In genomic region chr2:222430071-222430470, GRCh38 we compare ENCODE assay signal across 36 cellular contexts. TPM values are rescaled to one million over a fixed set of nuclear protein-coding genes. Genes with fewer than 3 reads are reported as not detected.
DNase-seq lines count a peak whose midpoint lies in the region; ATAC-seq, FAIRE-seq and TF ChIP-seq lines count a peak whose summit lies in the region.
"Had no signal": no experiment of that assay in that cellular context is flagged by ENCODE, and none has a peak within 500 bp of the region (broad histone marks: within the 10 kb centered on the region; RNA-seq: fewer than 3 reads in every experiment).

No MANE protein-coding gene starts in this region.

- DNase-seq in HepG2 (ENCODE audit: low spot score): no peak
- no peak for DNase-seq in right lobe of liver
- no peak for DNase-seq in activated T-helper 1 cell treated with anti-CD3 and anti-CD28 coated beads, Interleukin-12 subunit alpha, Interleukin-12 subunit beta, Interleukin-2, Interleukin-4 antibody, amounts not matched to agents 30 ng/mL and 10 ng/mL and 1 ng/mL, durations not matched to agents 14 hours and 24 hours and 36 hours (ENCODE audit: low spot score)
- DNase-seq: 8988T; ACHN; AML-193; BE2C; C1 segment of cervical spinal cord; Caco-2; Calu3; CD4-positive, alpha-beta memory T cell; CD4-positive, alpha-beta T cell; CD4-positive, CD25-positive, alpha-beta regulatory T cell; CD8-positive, alpha-beta memory T cell; CD8-positive, alpha-beta T cell; COR-L47; DMS 273 treated with DMSO at 0.1 percent for 48 hours; DMS153; DMS53; DMS79; DMS79 treated with DMSO at 0.1 percent for 48 hours; DND-41; EL had no signal

- TF ChIP-seq POLR2A in HepG2 (IDR thresholded peaks at IDR 0.05; ENCODE audit: insufficient read depth in 1 of 2, low read depth in 2 of 2, low read length in 2 of 2) (no peak), right lobe of liver (IDR thresholded peaks at IDR 0.05) (no peak)

- no peak overlapping the region for H2AFZ ChIP-seq in HepG2 (ENCODE audit: low read length)

- CTCF ChIA-PET in HepG2 (lab: Yijun Ruan, JAX; ENCODE audit: low intra/inter-chr PET ratio, low total read pairs): no interaction called here

- TF ChIP-seq EP300 in HepG2 (IDR thresholded peaks at IDR 0.05; ENCODE audit: low read depth in 2 of 2, low read length in 2 of 2) (no peak), HepG2 (CRISPR knock-in tag; IDR thresholded peaks at IDR 0.05; ENCODE audit: borderline replicate concordance) (no peak)

- no peaks in the 10 kb centered on the region for H3K9me3 ChIP-seq in HepG2 (ENCODE audit: low read length)
- no peaks in the 10 kb centered on the region for H3K9me3 ChIP-seq in right lobe of liver
- H3K9me3 ChIP-seq: A549, BE2C, Caco-2 had no signal

- peaks cover 5% of the 10 kb centered on the region for H3K27me3 Mint-ChIP-seq in activated T-helper 1 cell treated with anti-CD3 and anti-CD28 coated beads, Interleukin-12 subunit alpha, Interleukin-12 subunit beta, Interleukin-2, Interleukin-4 antibody, amounts not matched to agents 30 ng/mL and 10 ng/mL and 1 ng/mL, durations not matched to agents 14 hours and 24 hours and 36 hours (ENCODE audit: insufficient read depth)
- H3K27me3 Mint-ChIP-seq: CD4-positive, alpha-beta memory T cell had no signal

- POLR2A ChIA-PET in HepG2 (lab: Yijun Ruan, JAX): no interaction called here

- intact Hi-C loops in HepG2 (cut with micrococcal nuclease; ENCODE audit: unreplicated experiment): loop anchor here (10.0 kb wide), 1 partner anchor 115 kb away; no protein-coding TSS in a partner anchor
- intact Hi-C loops in right lobe of liver (cut with DNase I): no loop called here
- intact Hi-C loops in activated T-helper 1 cell treated with anti-CD3 and anti-CD28 coated beads, Interleukin-12 subunit alpha, Interleukin-12 subunit beta, Interleukin-2, Interleukin-4 antibody, amounts not matched to agents 30 ng/mL and 10 ng/mL and 1 ng/mL, durations not matched to agents 14 hours and 24 hours and 36 hours (cut with micrococcal nuclease): no loop called here

- no peak for TF ChIP-seq RAD21 in HepG2 (CRISPR knock-in tag; IDR thresholded peaks at IDR 0.05)

- H3K27me3 ChIP-seq in HepG2 (ENCODE audit: control insufficient read depth in 1 of 2, insufficient read depth in 2 of 2, low read length in 2 of 2): peaks cover 0 to 4% of the 10 kb centered on the region in 2 experiments; a peak in 4 of 5 replicates
- H3K27me3 ChIP-seq in right lobe of liver: peaks cover 0 to 5% of the 10 kb centered on the region in 2 donors
- H3K27me3 ChIP-seq: BE2C; BLaER1; BLaER1 treated with 17β-estradiol and CSF1 and Interleukin-3, amounts not matched to agents 10 nM and 100 nM had no signal

- H3K36me3 ChIP-seq in HepG2 (replicated peaks in 1 of 2; ENCODE audit: control insufficient read depth in 1 of 2, insufficient read depth in 2 of 2, low read length in 2 of 2): no peaks in the 10 kb centered on the region
- no peaks in the 10 kb centered on the region for H3K36me3 ChIP-seq in right lobe of liver
- H3K36me3 ChIP-seq: BE2C; BLaER1; BLaER1 treated with 17β-estradiol and CSF1 and Interleukin-3, amounts not matched to agents 10 nM and 100 nM had no signal

- no peak overlapping the region for H3K9ac ChIP-seq in HepG2 (ENCODE audit: insufficient read depth, low read depth, low read length)
- H3K9ac ChIP-seq: BLaER1; BLaER1 treated with 17β-estradiol and CSF1 and Interleukin-3, amounts not matched to agents 10 nM and 100 nM had no signal

- H3K27ac Mint-ChIP-seq in activated T-helper 1 cell treated with anti-CD3 and anti-CD28 coated beads, Interleukin-12 subunit alpha, Interleukin-12 subunit beta, Interleukin-2, Interleukin-4 antibody, amounts not matched to agents 30 ng/mL and 10 ng/mL and 1 ng/mL, durations not matched to agents 14 hours and 24 hours and 36 hours: no peak overlapping the region
- H3K27ac Mint-ChIP-seq: B cell; CD14-positive monocyte; CD4-positive, alpha-beta T cell; CD4-positive, CD25-positive, alpha-beta regulatory T cell; CD8-positive, alpha-beta memory T cell; CD8-positive, alpha-beta T cell had no signal

- H3K4me1 Mint-ChIP-seq in activated T-helper 1 cell treated with anti-CD3 and anti-CD28 coated beads, Interleukin-12 subunit alpha, Interleukin-12 subunit beta, Interleukin-2, Interleukin-4 antibody, amounts not matched to agents 30 ng/mL and 10 ng/mL and 1 ng/mL, durations not matched to agents 14 hours and 24 hours and 36 hours (ENCODE audit: low read depth): peaks cover 44% of the 10 kb centered on the region

- H3K36me3 Mint-ChIP-seq in activated T-helper 1 cell treated with anti-CD3 and anti-CD28 coated beads, Interleukin-12 subunit alpha, Interleukin-12 subunit beta, Interleukin-2, Interleukin-4 antibody, amounts not matched to agents 30 ng/mL and 10 ng/mL and 1 ng/mL, durations not matched to agents 14 hours and 24 hours and 36 hours (ENCODE audit: low read depth): peaks cover 30% of the 10 kb centered on the region
- H3K36me3 Mint-ChIP-seq: CD4-positive, CD25-positive, alpha-beta regulatory T cell; CD8-positive, alpha-beta T cell had no signal

- no peak overlapping the region for H3K27ac ChIP-seq in HepG2 (ENCODE audit: extremely low read length, insufficient read depth, low read length)
- H3K27ac ChIP-seq in right lobe of liver: no peak overlapping the region
- H3K27ac ChIP-seq: 22Rv1; A549; BLaER1; BLaER1 treated with 17β-estradiol and CSF1 and Interleukin-3, amounts not matched to agents 10 nM and 100 nM; C4-2B had no signal

- no peak overlapping the region for H3K4me2 ChIP-seq in HepG2 (ENCODE audit: low read depth, low read length)
- H3K4me2 ChIP-seq: A549; BLaER1; BLaER1 treated with 17β-estradiol and CSF1 and Interleukin-3, amounts not matched to agents 10 nM and 100 nM had no signal

- no TSS peak for BruUV-seq in HepG2 (replicated peaks; lab: Mats Ljungman, UMichigan)

- ATAC-seq in HepG2 (no peak), right lobe of liver (no peak), GM21367 (IDR thresholded peaks at IDR 0.05; ENCODE audit: unreplicated experiment) (no peak)
- ATAC-seq: A549; CD8-positive, alpha-beta T cell had no signal

- in situ Hi-C loops in HepG2 (cut with HindIII; ENCODE audit: extremely low pct_ligation_motif_present, low pct_unique_long_range_greater_than_20kb): no loop called here

- WGBS in HepG2 (ENCODE audit: low lambda C conversion rate): 11% methylated on average over 3 of the region's 3 CpGs
- 50% methylated on average over 3 of the region's 3 CpGs for WGBS in right lobe of liver (ENCODE audit: insufficient coverage, low coverage, low lambda C conversion rate, missing lambda C conversion rate)

- peak overlapping the region; percentile 20 for H3K4me3 Mint-ChIP-seq in activated T-helper 1 cell treated with anti-CD3 and anti-CD28 coated beads, Interleukin-12 subunit alpha, Interleukin-12 subunit beta, Interleukin-2, Interleukin-4 antibody, amounts not matched to agents 30 ng/mL and 10 ng/mL and 1 ng/mL, durations not matched to agents 14 hours and 24 hours and 36 hours
- H3K4me3 Mint-ChIP-seq: B cell; CD4-positive, alpha-beta memory T cell; CD4-positive, alpha-beta T cell; CD8-positive, alpha-beta memory T cell; CD8-positive, alpha-beta T cell had no signal

- H3K9me3 Mint-ChIP-seq in activated T-helper 1 cell treated with anti-CD3 and anti-CD28 coated beads, Interleukin-12 subunit alpha, Interleukin-12 subunit beta, Interleukin-2, Interleukin-4 antibody, amounts not matched to agents 30 ng/mL and 10 ng/mL and 1 ng/mL, durations not matched to agents 14 hours and 24 hours and 36 hours: peaks cover 24% of the 10 kb centered on the region
- H3K9me3 Mint-ChIP-seq: CD4-positive, alpha-beta memory T cell; CD4-positive, alpha-beta T cell; CD8-positive, alpha-beta T cell had no signal

- FAIRE-seq in HepG2 (lab: Jason Lieb, UNC): no peak
- FAIRE-seq: A204.1, A549, D721Med had no signal

- H3K4me3 ChIP-seq in HepG2 (replicated peaks in 1 of 3; ENCODE audit: insufficient read depth in 1 of 3, low read depth in 2 of 3, low read length in 3 of 3): no peak overlapping the region
- H3K4me3 ChIP-seq in right lobe of liver: no peak overlapping the region
- H3K4me3 ChIP-seq: A549; BLaER1; BLaER1 treated with 17β-estradiol and CSF1 and Interleukin-3, amounts not matched to agents 10 nM and 100 nM had no signal

- no peaks in the 10 kb centered on the region for H3K79me2 ChIP-seq in HepG2 (ENCODE audit: insufficient read depth, low read length)

- TF ChIP-seq CTCF in HepG2 (CRISPR knock-in tag; IDR thresholded peaks at IDR 0.05) (no peak), right lobe of liver (IDR thresholded peaks at IDR 0.05) (no peak)

- H3K4me1 ChIP-seq in HepG2 (ENCODE audit: insufficient read depth, low read length): no peaks in the 10 kb centered on the region
- H3K4me1 ChIP-seq in right lobe of liver: no peaks in the 10 kb centered on the region
- H3K4me1 ChIP-seq: BLaER1, Caco-2 had no signal

- H4K20me1 ChIP-seq in HepG2 (ENCODE audit: insufficient read depth, low read length): no peaks in the 10 kb centered on the region
- H4K20me1 ChIP-seq: BLaER1; BLaER1 treated with 17β-estradiol and CSF1 and Interleukin-3, amounts not matched to agents 10 nM and 100 nM had no signal

RNA-seq across cellular contexts. Expression of gene SGPP2, which starts 5.7 kb away (rescaled TPM):
- total RNA-seq in HepG2 (2016; rRNA removed; fragmentation: Illumina TruSeq; extraction: Trizol): not detected in 2 replicates
- total RNA-seq in HepG2 (2016; cell fraction: cytosol; rRNA removed; fragmentation: Illumina TruSeq; extraction: Trizol; ENCODE audit: low read depth): not detected in 2 replicates
- not detected in 2 replicates for total RNA-seq in HepG2 (2016; cell fraction: insoluble cytoplasmic fraction; rRNA removed; fragmentation: Illumina TruSeq; extraction: Trizol)
- not detected in 2 replicates for total RNA-seq in HepG2 (2016; cell fraction: membrane; rRNA removed; fragmentation: Illumina TruSeq; extraction: Trizol)
- not detected in 2 replicates for total RNA-seq in HepG2 (2016; cell fraction: nucleus; rRNA removed; fragmentation: Illumina TruSeq; extraction: Trizol)
- polyA plus RNA-seq in HepG2 (2011; rRNA removed): not detected in 2 replicates
- polyA plus RNA-seq in HepG2 (2011; cell fraction: cytosol; rRNA removed): 0.01 TPM in 1 of 2 replicates, not detected in the other
- not detected in 2 replicates for polyA plus RNA-seq in HepG2 (2011; cell fraction: nucleus; rRNA removed)
- 0.08 and 0.21 TPM in 2 replicates for polyA plus RNA-seq in HepG2 (2012)
- polyA plus RNA-seq in HepG2 (2016; cell fraction: cytosol; fragmentation: Illumina TruSeq; extraction: Trizol; ENCODE audit: low read depth): not detected in 2 replicates
- not detected in 2 replicates for polyA plus RNA-seq in HepG2 (2016; cell fraction: insoluble cytoplasmic fraction; fragmentation: Illumina TruSeq; extraction: Trizol; ENCODE audit: low read depth)
- not detected in 2 replicates for polyA plus RNA-seq in HepG2 (2016; cell fraction: membrane; fragmentation: Illumina TruSeq; extraction: Trizol; ENCODE audit: low read depth)
- polyA plus RNA-seq in HepG2 (2016; cell fraction: nucleus; fragmentation: Illumina TruSeq; extraction: Trizol; ENCODE audit: insufficient read depth, low read depth): not detected in 2 replicates
- polyA minus RNA-seq in HepG2 (2011; rRNA and poly(A)+ RNA removed; ENCODE audit: low replicate concordance): 0.14 TPM in 1 of 2 replicates, not detected in the other
- not detected in 2 replicates for polyA minus RNA-seq in HepG2 (2011; cell fraction: cytosol; rRNA and poly(A)+ RNA removed)
- not detected in 2 replicates for polyA minus RNA-seq in HepG2 (2011; cell fraction: nucleus; rRNA and poly(A)+ RNA removed)
- total RNA-seq in right lobe of liver: under 1 TPM; 0.14 to 0.25 (median 0.18) TPM
- 29.5 and 31.2 TPM in 2 replicates for total RNA-seq in activated T-helper 1 cell treated with anti-CD3 and anti-CD28 coated beads, Interleukin-12 subunit alpha, Interleukin-12 subunit beta, Interleukin-2, Interleukin-4 antibody, amounts not matched to agents 30 ng/mL and 10 ng/mL and 1 ng/mL, durations not matched to agents 14 hours and 24 hours and 36 hours
- total RNA-seq: A172, Caco-2 had no signal
- polyA plus RNA-seq: AG04450, BJ, CD14-positive monocyte had no signal

Comparison
In these comparisons a context has a peak if more than half of its experiments do, and no peak if none do; other contexts are left out.
1. RNA of gene SGPP2, which starts 5.7 kb away (total RNA-seq): 29.5 to 31.2 TPM in activated T-helper 1 cell treated with anti-CD3 and anti-CD28 coated beads, Interleukin-12 subunit alpha, Interleukin-12 subunit beta, Interleukin-2, Interleukin-4 antibody, amounts not matched to agents 30 ng/mL and 10 ng/mL and 1 ng/mL, durations not matched to agents 14 hours and 24 hours and 36 hours; 0.14 to 0.25 TPM in right lobe of liver and not detected in HepG2; every median in the first group is over 10 times any median in the second.